ENCODE assay signal across 24 cellular contexts in genomic region chr9:13444696-13445095, GRCh38.
A peak's percentile ranks its signal among the peaks of the same experiment; 100 is the strongest.
DNase-seq lines count a peak whose midpoint lies in the region; ATAC-seq and TF ChIP-seq lines count a peak whose summit lies in the region.
"Had no signal": no experiment of that assay in that cellular context is flagged by ENCODE, and none has a peak within 500 bp of the region (broad histone marks: within the 10 kb centered on the region; RNA-seq: fewer than 3 reads in every experiment).

No MANE protein-coding gene starts in this region.

- 15 to 34% (median 21%) methylated on average over 4 of the region's 4 CpGs for WGBS in psoas muscle, 3 donors

- peaks cover 10% of the 10 kb centered on the region for H3K4me1 ChIP-seq in ACC112 (ENCODE audit: control insufficient read depth, insufficient read depth, low read length, unreplicated experiment)
- peaks cover 27% of the 10 kb centered on the region for H3K4me1 ChIP-seq in psoas muscle

- TF ChIP-seq CTCF in dorsolateral prefrontal cortex (IDR thresholded peaks at IDR 0.05 in 54 of 56, conservative IDR thresholded peaks at IDR 0.05 in 2 of 56; ENCODE audit: low read depth in 1 of 56, partially characterized antibody in 56 of 56) (no peak), psoas muscle (IDR thresholded peaks at IDR 0.05) (no peak)

- peaks cover 7% of the 10 kb centered on the region for H3K9me3 Mint-ChIP-seq in natural killer cell treated with Interleukin-12 subunit alpha and Interleukin-12 subunit beta and Interleukin-15 and Interleukin-18, amount 100 ng/mL, for 72 hours
- H3K9me3 Mint-ChIP-seq: neural progenitor cell; stimulated activated naive CD8-positive, alpha-beta T cell treated with anti-CD3 and anti-CD28 coated beads, Interleukin-15, amount 100 ng/mL, for 72 hours had no signal

- no peaks in the 10 kb centered on the region for H3K4me1 Mint-ChIP-seq in natural killer cell treated with Interleukin-12 subunit alpha and Interleukin-12 subunit beta and Interleukin-15 and Interleukin-18, amount 100 ng/mL, for 72 hours (ENCODE audit: low read depth in 2 of 2)
- H3K4me1 Mint-ChIP-seq: activated CD8-positive, alpha-beta memory T cell treated with anti-CD3 and anti-CD28 coated beads, Interleukin-2, amount 10 ng/mL, durations not matched to agents 7 days and 5 days; stimulated activated naive CD8-positive, alpha-beta T cell treated with anti-CD3 and anti-CD28 coated beads, Interleukin-15, amount 100 ng/mL, for 72 hours; T-helper 17 cell had no signal

- H3K27me3 ChIP-seq in ACC112 (ENCODE audit: insufficient read depth, low read length): no peaks in the 10 kb centered on the region
- peaks cover 0 to 8% (median 0%) of the 10 kb centered on the region in 45 donors for H3K27me3 ChIP-seq in dorsolateral prefrontal cortex
- no peaks in the 10 kb centered on the region for H3K27me3 ChIP-seq in psoas muscle (ENCODE audit: insufficient read depth in 3 of 3, low read length in 2 of 3)
- H3K27me3 ChIP-seq: cardiac muscle cell, neural progenitor cell had no signal

- no peak overlapping the region for H3K27ac Mint-ChIP-seq in natural killer cell treated with Interleukin-12 subunit alpha and Interleukin-12 subunit beta and Interleukin-15 and Interleukin-18, amount 100 ng/mL, for 72 hours
- H3K27ac Mint-ChIP-seq: activated CD8-positive, alpha-beta memory T cell treated with anti-CD3 and anti-CD28 coated beads, Interleukin-2, amount 10 ng/mL, durations not matched to agents 7 days and 5 days; neural progenitor cell; stimulated activated naive CD8-positive, alpha-beta T cell treated with anti-CD3 and anti-CD28 coated beads, Interleukin-15, amount 100 ng/mL, for 72 hours; T-helper 17 cell had no signal

- H3K9me3 ChIP-seq in psoas muscle: no peaks in the 10 kb centered on the region
- H3K9me3 ChIP-seq: mucosa of descending colon had no signal

- H3K4me3 ChIP-seq in ACC112 (ENCODE audit: low read depth, low read length) (peak overlapping the region; percentile 61), dorsolateral prefrontal cortex (peak overlapping the region in 20 of 59 donors; percentile 29 to 70 (median 57)), psoas muscle (peak overlapping the region; percentile 58)
- H3K4me3 ChIP-seq: cardiac muscle cell, mucosa of descending colon, neural progenitor cell had no signal

- DNase-seq in NCI-H774 (lab: John Stamatoyannopoulos, UW) (peak; percentile 59), dorsolateral prefrontal cortex (no peak), psoas muscle (no peak), iPS-NIHi11 (ENCODE audit: low spot score) (no peak)
- no peak for DNase-seq in activated T-cell treated with anti-CD3 and anti-CD28 coated beads, Interleukin-2, amount 50 U/mL, for 1 hour
- no peak for DNase-seq in natural killer cell treated with Interleukin-12 subunit alpha and Interleukin-12 subunit beta and Interleukin-15 and Interleukin-18, amount 100 ng/mL, for 72 hours (ENCODE audit: low spot score)
- DNase-seq: ACHN; activated CD4-positive, alpha-beta T cell treated with anti-CD3 and anti-CD28 coated beads for 48 hours; activated CD8-positive, alpha-beta memory T cell treated with anti-CD3 and anti-CD28 coated beads, Interleukin-2, amount 10 ng/mL, durations not matched to agents 7 days and 5 days; left colon; mucosa of descending colon; NCI-H1105; NCI-H2107; NCI-H524; stimulated activated CD4-positive, alpha-beta T cell treated with anti-CD3 and anti-CD28 coated beads, Interleukin-4, amount 100 ng/mL, for 24 hours; stimulated activated naive CD8-positive, alpha-beta T cell treated with anti-CD3 and anti-CD28 coated beads, Interleukin-15, amount 100 ng/mL, for 72 hours; T-helper 17 cell had no signal

- no peaks in the 10 kb centered on the region for H3K27me3 Mint-ChIP-seq in natural killer cell treated with Interleukin-12 subunit alpha and Interleukin-12 subunit beta and Interleukin-15 and Interleukin-18, amount 100 ng/mL, for 72 hours
- H3K27me3 Mint-ChIP-seq: activated CD8-positive, alpha-beta memory T cell treated with anti-CD3 and anti-CD28 coated beads, Interleukin-2, amount 10 ng/mL, durations not matched to agents 7 days and 5 days; stimulated activated naive CD8-positive, alpha-beta T cell treated with anti-CD3 and anti-CD28 coated beads, Interleukin-15, amount 100 ng/mL, for 72 hours; T-helper 17 cell had no signal

- H3K36me3 ChIP-seq in ACC112 (ENCODE audit: insufficient read depth, low read length) (no peaks in the 10 kb centered on the region), psoas muscle (ENCODE audit: insufficient read depth in 1 of 2, low read depth in 1 of 2) (no peaks in the 10 kb centered on the region)
- H3K36me3 ChIP-seq: cardiac muscle cell, neural progenitor cell had no signal

- no peaks in the 10 kb centered on the region for H3K79me2 ChIP-seq in ACC112 (ENCODE audit: control insufficient read depth, insufficient read depth, low read length, unreplicated experiment)

- H2AFZ ChIP-seq in ACC112 (ENCODE audit: low read length, unreplicated experiment): peak overlapping the region; percentile 77

- intact Hi-C loops in dorsolateral prefrontal cortex (cut with DNase I): loop anchor here (5.0 to 10.0 kb wide), 3 partner anchors 240 to 908 kb away; no protein-coding TSS in a partner anchor
- intact Hi-C loops in psoas muscle (cut with DNase I): loop anchor here in 1 of 2 donors (10.0 kb wide), 1 partner anchor 110 kb away; no protein-coding TSS in a partner anchor

- ATAC-seq in psoas muscle (peak in 1 of 4 donors; percentile 29), HG03175 (IDR thresholded peaks at IDR 0.05; ENCODE audit: unreplicated experiment) (no peak)
- no peak for ATAC-seq in natural killer cell treated with Interleukin-12 subunit alpha and Interleukin-12 subunit beta and Interleukin-15 and Interleukin-18, amount 100 ng/mL, for 72 hours
- ATAC-seq: activated CD8-positive, alpha-beta memory T cell treated with anti-CD3 and anti-CD28 coated beads, Interleukin-2, amount 10 ng/mL, durations not matched to agents 7 days and 5 days; left colon; mucosa of descending colon; Panc1; stimulated activated naive CD8-positive, alpha-beta T cell treated with anti-CD3 and anti-CD28 coated beads, Interleukin-15, amount 100 ng/mL, for 72 hours; T-helper 17 cell had no signal

- H3K36me3 Mint-ChIP-seq in natural killer cell treated with Interleukin-12 subunit alpha and Interleukin-12 subunit beta and Interleukin-15 and Interleukin-18, amount 100 ng/mL, for 72 hours: no peaks in the 10 kb centered on the region
- H3K36me3 Mint-ChIP-seq: activated CD8-positive, alpha-beta memory T cell treated with anti-CD3 and anti-CD28 coated beads, Interleukin-2, amount 10 ng/mL, durations not matched to agents 7 days and 5 days; neural progenitor cell had no signal

- no peak overlapping the region for H3K27ac ChIP-seq in ACC112 (ENCODE audit: low read depth, low read length)
- H3K27ac ChIP-seq in dorsolateral prefrontal cortex: peak overlapping the region in 57 of 59 donors; percentile 10 to 95 (median 84)
- peak overlapping the region; percentile 34 for H3K27ac ChIP-seq in psoas muscle
- H3K27ac ChIP-seq: C4-2B, cardiac muscle cell, epithelial cell of prostate, neural progenitor cell had no signal

- no peak overlapping the region for H3K4me3 Mint-ChIP-seq in natural killer cell treated with Interleukin-12 subunit alpha and Interleukin-12 subunit beta and Interleukin-15 and Interleukin-18, amount 100 ng/mL, for 72 hours
- H3K4me3 Mint-ChIP-seq: activated CD8-positive, alpha-beta memory T cell treated with anti-CD3 and anti-CD28 coated beads, Interleukin-2, amount 10 ng/mL, durations not matched to agents 7 days and 5 days; neural progenitor cell; stimulated activated naive CD8-positive, alpha-beta T cell treated with anti-CD3 and anti-CD28 coated beads, Interleukin-15, amount 100 ng/mL, for 72 hours; T-helper 17 cell had no signal
